1 cellular context compared by ENCODE assay signal in genomic region chr7:105853931-105854419, GRCh38.
TF ChIP-seq lines count a peak whose summit lies in the region.

No MANE protein-coding gene starts in this region.

TF ChIP-seq in HepG2, 621 proteins besides CTCF, POLR2A, EP300 and RAD21:
- TF ChIP-seq ZFP62 (CRISPR knock-in tag; IDR thresholded peaks at IDR 0.05) (no peak), XBP1 (CRISPR knock-in tag; IDR thresholded peaks at IDR 0.05) (no peak), GATA4 (IDR thresholded peaks at IDR 0.05; ENCODE audit: borderline replicate concordance, low read depth) (no peak), PTBP1 (IDR thresholded peaks at IDR 0.05; ENCODE audit: low read depth, low read length, poor library complexity, severe bottlenecking) (no peak), RBFOX2 (IDR thresholded peaks at IDR 0.05; ENCODE audit: low read depth, low read length) (no peak), MXI1 (IDR thresholded peaks at IDR 0.05; ENCODE audit: borderline replicate concordance, low read depth, low read length) (no peak), NFYC (CRISPR knock-in tag; IDR thresholded peaks at IDR 0.05) (no peak), ZNF263 (CRISPR knock-in tag; IDR thresholded peaks at IDR 0.05) (no peak), ZBTB37 (CRISPR knock-in tag; IDR thresholded peaks at IDR 0.05) (no peak), SPEN (CRISPR knock-in tag; IDR thresholded peaks at IDR 0.05; ENCODE audit: low read depth) (no peak), TCF7L2 (IDR thresholded peaks at IDR 0.05; ENCODE audit: low read depth, low read length) (no peak), SMAD1 (CRISPR knock-in tag; IDR thresholded peaks at IDR 0.05; ENCODE audit: borderline replicate concordance, low read depth) (no peak), ZNF567 (CRISPR knock-in tag; IDR thresholded peaks at IDR 0.05; ENCODE audit: borderline replicate concordance) (no peak), NFYB (CRISPR knock-in tag; IDR thresholded peaks at IDR 0.05) (no peak), ZNF563 (CRISPR knock-in tag; IDR thresholded peaks at IDR 0.05) (no peak), MXD3 (CRISPR knock-in tag; IDR thresholded peaks at IDR 0.05) (no peak)
- TF ChIP-seq, protein P1, sequence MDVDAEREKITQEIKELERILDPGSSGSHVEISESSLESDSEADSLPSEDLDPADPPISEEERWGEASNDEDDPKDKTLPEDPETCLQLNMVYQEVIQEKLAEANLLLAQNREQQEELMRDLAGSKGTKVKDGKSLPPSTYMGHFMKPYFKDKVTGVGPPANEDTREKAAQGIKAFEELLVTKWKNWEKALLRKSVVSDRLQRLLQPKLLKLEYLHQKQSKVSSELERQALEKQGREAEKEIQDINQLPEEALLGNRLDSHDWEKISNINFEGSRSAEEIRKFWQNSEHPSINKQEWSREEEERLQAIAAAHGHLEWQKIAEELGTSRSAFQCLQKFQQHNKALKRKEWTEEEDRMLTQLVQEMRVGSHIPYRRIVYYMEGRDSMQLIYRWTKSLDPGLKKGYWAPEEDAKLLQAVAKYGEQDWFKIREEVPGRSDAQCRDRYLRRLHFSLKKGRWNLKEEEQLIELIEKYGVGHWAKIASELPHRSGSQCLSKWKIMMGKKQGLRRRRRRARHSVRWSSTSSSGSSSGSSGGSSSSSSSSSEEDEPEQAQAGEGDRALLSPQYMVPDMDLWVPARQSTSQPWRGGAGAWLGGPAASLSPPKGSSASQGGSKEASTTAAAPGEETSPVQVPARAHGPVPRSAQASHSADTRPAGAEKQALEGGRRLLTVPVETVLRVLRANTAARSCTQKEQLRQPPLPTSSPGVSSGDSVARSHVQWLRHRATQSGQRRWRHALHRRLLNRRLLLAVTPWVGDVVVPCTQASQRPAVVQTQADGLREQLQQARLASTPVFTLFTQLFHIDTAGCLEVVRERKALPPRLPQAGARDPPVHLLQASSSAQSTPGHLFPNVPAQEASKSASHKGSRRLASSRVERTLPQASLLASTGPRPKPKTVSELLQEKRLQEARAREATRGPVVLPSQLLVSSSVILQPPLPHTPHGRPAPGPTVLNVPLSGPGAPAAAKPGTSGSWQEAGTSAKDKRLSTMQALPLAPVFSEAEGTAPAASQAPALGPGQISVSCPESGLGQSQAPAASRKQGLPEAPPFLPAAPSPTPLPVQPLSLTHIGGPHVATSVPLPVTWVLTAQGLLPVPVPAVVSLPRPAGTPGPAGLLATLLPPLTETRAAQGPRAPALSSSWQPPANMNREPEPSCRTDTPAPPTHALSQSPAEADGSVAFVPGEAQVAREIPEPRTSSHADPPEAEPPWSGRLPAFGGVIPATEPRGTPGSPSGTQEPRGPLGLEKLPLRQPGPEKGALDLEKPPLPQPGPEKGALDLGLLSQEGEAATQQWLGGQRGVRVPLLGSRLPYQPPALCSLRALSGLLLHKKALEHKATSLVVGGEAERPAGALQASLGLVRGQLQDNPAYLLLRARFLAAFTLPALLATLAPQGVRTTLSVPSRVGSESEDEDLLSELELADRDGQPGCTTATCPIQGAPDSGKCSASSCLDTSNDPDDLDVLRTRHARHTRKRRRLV (CRISPR knock-in tag; IDR thresholded peaks at IDR 0.05): no peak
